Comparison of ENCODE assay signal across 23 cellular contexts in the genomic region with DNA sequence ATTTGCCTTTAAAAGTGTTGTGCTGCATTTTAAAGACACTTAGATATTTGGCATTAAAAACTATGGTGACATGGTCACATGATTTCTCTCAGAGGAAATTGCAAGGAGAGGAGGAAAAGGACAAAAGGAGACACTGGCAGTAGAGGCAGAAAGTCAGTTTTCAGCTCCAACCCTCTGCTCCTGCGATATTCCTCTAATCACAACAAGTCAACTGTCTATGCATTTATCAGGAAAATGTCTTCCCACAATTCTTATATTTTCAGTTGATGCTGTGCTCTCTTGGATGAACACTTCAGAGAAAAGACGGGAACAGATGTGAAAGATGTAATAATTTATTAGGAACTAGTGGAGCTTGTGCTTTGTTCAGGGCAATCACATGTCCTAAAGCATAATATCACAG.
"Had no signal": no experiment of that assay in that cellular context is flagged by ENCODE, and none has a peak within 500 bp of the region (broad histone marks: within the 10 kb centered on the region; RNA-seq: fewer than 3 reads in every experiment).

No MANE protein-coding gene starts in this region.

- H3K27ac Mint-ChIP-seq: activated CD4-positive, alpha-beta memory T cell treated with anti-CD3 and anti-CD28 coated beads, Interleukin-2, amount 10 ng/mL, durations not matched to agents 7 days and 5 days; activated CD4-positive, alpha-beta T cell treated with anti-CD3 and anti-CD28 coated beads, Interleukin-2, amount 10 ng/mL, durations not matched to agents 7 days and 5 days; activated naive CD4-positive, alpha-beta T cell treated with anti-CD3 and anti-CD28 coated beads, Interleukin-2, amount 10 ng/mL, durations not matched to agents 7 days and 5 days; activated naive CD4-positive, alpha-beta T cell treated with anti-CD3 and anti-CD28 coated beads, Interleukin-2, amount 50 U/mL, for 72 hours; activated naive CD8-positive, alpha-beta T cell treated with anti-CD3 and anti-CD28 coated beads, Interleukin-2, amount 10 ng/mL, durations not matched to agents 7 days and 5 days; activated T-cell treated with anti-CD3 and anti-CD28 coated beads, Interleukin-2, amount 50 U/mL, for 24 hours; activated T-cell treated with anti-CD3 and anti-CD28 coated beads, Interleukin-2, amount 50 U/mL, for 72 hours; effector memory CD8-positive, alpha-beta T cell; WTC11 had no signal

- H3K9me3 Mint-ChIP-seq: activated CD4-positive, alpha-beta memory T cell treated with anti-CD3 and anti-CD28 coated beads, Interleukin-2, amount 10 ng/mL, durations not matched to agents 7 days and 5 days; activated CD4-positive, alpha-beta T cell treated with anti-CD3 and anti-CD28 coated beads, Interleukin-2, amount 10 ng/mL, durations not matched to agents 7 days and 5 days; activated naive CD4-positive, alpha-beta T cell treated with anti-CD3 and anti-CD28 coated beads, Interleukin-2, amount 10 ng/mL, durations not matched to agents 7 days and 5 days; activated T-cell treated with anti-CD3 and anti-CD28 coated beads, Interleukin-2, amount 50 U/mL, for 24 hours; activated T-cell treated with anti-CD3 and anti-CD28 coated beads, Interleukin-2, amount 50 U/mL, for 72 hours; central memory CD8-positive, alpha-beta T cell; effector memory CD8-positive, alpha-beta T cell; WTC11 had no signal

- H3K36me3 Mint-ChIP-seq: activated naive CD4-positive, alpha-beta T cell treated with anti-CD3 and anti-CD28 coated beads, Interleukin-2, amount 10 ng/mL, durations not matched to agents 7 days and 5 days; activated naive CD4-positive, alpha-beta T cell treated with anti-CD3 and anti-CD28 coated beads, Interleukin-2, amount 50 U/mL, for 72 hours; WTC11 had no signal

- H3K27me3 Mint-ChIP-seq: activated CD4-positive, alpha-beta T cell treated with anti-CD3 and anti-CD28 coated beads, Interleukin-2, amount 10 ng/mL, durations not matched to agents 7 days and 5 days; activated naive CD4-positive, alpha-beta T cell treated with anti-CD3 and anti-CD28 coated beads, Interleukin-2, amount 10 ng/mL, durations not matched to agents 7 days and 5 days; activated naive CD8-positive, alpha-beta T cell treated with anti-CD3 and anti-CD28 coated beads, Interleukin-2, amount 10 ng/mL, durations not matched to agents 7 days and 5 days had no signal

- H3K4me3 Mint-ChIP-seq: activated CD4-positive, alpha-beta memory T cell treated with anti-CD3 and anti-CD28 coated beads, Interleukin-2, amount 10 ng/mL, durations not matched to agents 7 days and 5 days; activated CD4-positive, alpha-beta T cell treated with anti-CD3 and anti-CD28 coated beads, Interleukin-2, amount 10 ng/mL, durations not matched to agents 7 days and 5 days; activated naive CD4-positive, alpha-beta T cell treated with anti-CD3 and anti-CD28 coated beads, Interleukin-2, amount 10 ng/mL, durations not matched to agents 7 days and 5 days; activated naive CD8-positive, alpha-beta T cell treated with anti-CD3 and anti-CD28 coated beads, Interleukin-2, amount 10 ng/mL, durations not matched to agents 7 days and 5 days; activated T-cell treated with anti-CD3 and anti-CD28 coated beads, Interleukin-2, amount 50 U/mL, for 24 hours; activated T-cell treated with anti-CD3 and anti-CD28 coated beads, Interleukin-2, amount 50 U/mL, for 72 hours; central memory CD8-positive, alpha-beta T cell; effector memory CD8-positive, alpha-beta T cell; WTC11 had no signal

- ATAC-seq: activated naive CD4-positive, alpha-beta T cell treated with anti-CD3 and anti-CD28 coated beads, Interleukin-2, amount 50 U/mL, for 72 hours; activated T-cell treated with anti-CD3 and anti-CD28 coated beads, Interleukin-2, amount 50 U/mL, for 72 hours; effector memory CD8-positive, alpha-beta T cell; WTC11 had no signal

- H3K4me1 Mint-ChIP-seq: activated CD4-positive, alpha-beta memory T cell treated with anti-CD3 and anti-CD28 coated beads, Interleukin-2, amount 10 ng/mL, durations not matched to agents 7 days and 5 days; activated CD4-positive, alpha-beta T cell treated with anti-CD3 and anti-CD28 coated beads, Interleukin-2, amount 10 ng/mL, durations not matched to agents 7 days and 5 days; activated naive CD4-positive, alpha-beta T cell treated with anti-CD3 and anti-CD28 coated beads, Interleukin-2, amount 10 ng/mL, durations not matched to agents 7 days and 5 days; activated naive CD8-positive, alpha-beta T cell treated with anti-CD3 and anti-CD28 coated beads, Interleukin-2, amount 10 ng/mL, durations not matched to agents 7 days and 5 days; central memory CD8-positive, alpha-beta T cell had no signal

- DNase-seq: activated CD4-positive, alpha-beta memory T cell treated with anti-CD3 and anti-CD28 coated beads, Interleukin-2, amount 10 ng/mL, durations not matched to agents 7 days and 5 days; activated CD4-positive, alpha-beta T cell treated with anti-CD3 and anti-CD28 coated beads for 1 hour; activated CD4-positive, alpha-beta T cell treated with anti-CD3 and anti-CD28 coated beads for 4 hours; activated CD4-positive, alpha-beta T cell treated with anti-CD3 and anti-CD28 coated beads, Interleukin-2, amount 10 ng/mL, durations not matched to agents 7 days and 5 days; activated CD4-positive, alpha-beta T cell treated with anti-CD3 and anti-CD28 coated beads, Interleukin-2, amount 50 U/mL, for 4 hours; activated CD8-positive, alpha-beta memory T cell treated with anti-CD3 and anti-CD28 coated beads, Interleukin-2, amount 50 U/mL, for 48 hours; activated gamma-delta T cell; activated naive CD4-positive, alpha-beta T cell; activated naive CD4-positive, alpha-beta T cell treated with anti-CD3 and anti-CD28 coated beads, Interleukin-2, amount 10 ng/mL, durations not matched to agents 7 days and 5 days; activated naive CD8-positive, alpha-beta T cell treated with anti-CD3 and anti-CD28 coated beads, Interleukin-2, amount 10 ng/mL, durations not matched to agents 7 days and 5 days; activated T-cell treated with anti-CD3 and anti-CD28 coated beads for 4 hours; activated T-cell treated with anti-CD3 and anti-CD28 coated beads, Interleukin-2, amount 50 U/mL, for 24 hours; activated T-cell treated with anti-CD3 and anti-CD28 coated beads, Interleukin-2, amount 50 U/mL, for 72 hours; brain microvascular endothelial cell; dermis blood vessel endothelial cell; effector CD4-positive, alpha-beta T cell; effector memory CD8-positive, alpha-beta T cell; esophagus squamous epithelium; head of caudate nucleus; T-helper 2 cell had no signal
